ENCODE assay signal across 1 cellular context in the genomic region with DNA sequence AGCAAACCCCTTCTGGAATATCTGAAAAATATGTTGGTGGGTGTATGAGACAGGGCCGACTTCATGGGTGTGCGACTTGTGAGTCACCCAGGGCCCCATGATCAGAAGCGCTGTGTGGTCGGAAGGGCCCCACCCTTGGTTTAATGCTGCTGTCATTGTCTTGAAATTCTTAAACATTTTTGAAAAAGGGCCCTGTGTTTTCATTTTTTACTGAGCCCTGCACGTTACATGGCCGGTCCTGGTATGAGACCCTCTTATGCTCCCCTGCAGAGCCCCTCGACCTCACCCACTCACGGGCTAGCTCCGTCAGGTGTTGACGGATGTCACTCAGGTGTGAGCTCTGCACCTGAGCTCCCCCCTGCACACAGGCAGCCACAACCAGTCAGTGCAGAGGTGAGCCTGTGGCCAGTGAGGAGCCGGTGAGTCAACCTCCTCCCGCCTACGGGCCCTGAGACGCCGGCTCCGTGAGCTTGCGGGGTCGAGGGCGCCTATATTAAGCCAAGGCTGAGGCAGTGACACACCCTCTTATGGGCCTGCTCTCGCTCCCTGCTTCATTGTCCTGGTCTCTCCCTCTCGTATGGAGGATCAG.
TF ChIP-seq lines count a peak whose summit lies in the region.

No MANE protein-coding gene starts in this region.

TF ChIP-seq in HepG2, 621 proteins besides CTCF, POLR2A, EP300 and RAD21:
- no peak for TF ChIP-seq RARA (CRISPR knock-in tag; IDR thresholded peaks at IDR 0.05)
- TF ChIP-seq ZNF572 (CRISPR knock-in tag; IDR thresholded peaks at IDR 0.05), result 0 out of 2 replicates have a peak, but pooled peaks have one; percentile 20
- peak; percentile 48 for TF ChIP-seq ZEB1 (IDR thresholded peaks at IDR 0.05; ENCODE audit: insufficient replicate concordance, low read depth)
- TF ChIP-seq ZNF746 (CRISPR knock-in tag; IDR thresholded peaks at IDR 0.05), result no peak
- TF ChIP-seq ZSCAN29 (CRISPR knock-in tag; conservative IDR thresholded peaks at IDR 0.05), result no peak
- no peak for TF ChIP-seq ZNF607 (CRISPR knock-in tag; IDR thresholded peaks at IDR 0.05; ENCODE audit: borderline replicate concordance)
- TF ChIP-seq ZSCAN25 (CRISPR knock-in tag; IDR thresholded peaks at IDR 0.05), result peak; percentile 90
- peak; percentile 28; the same call in 1 of the 2 replicates for TF ChIP-seq KDM2A (CRISPR knock-in tag; IDR thresholded peaks at IDR 0.05; ENCODE audit: borderline replicate concordance, low read depth)
- TF ChIP-seq ZNF563 (CRISPR knock-in tag; IDR thresholded peaks at IDR 0.05), result peak; percentile 58; the same call in 1 of the 2 replicates
- 0 out of 2 replicates have a peak, but pooled peaks have one; percentile 32 for TF ChIP-seq ZNF501 (CRISPR knock-in tag; IDR thresholded peaks at IDR 0.05)
- no peak for TF ChIP-seq NFYC (CRISPR knock-in tag; IDR thresholded peaks at IDR 0.05)
- TF ChIP-seq FOSL2 (CRISPR knock-in tag; IDR thresholded peaks at IDR 0.05), result 0 out of 2 replicates have a peak, but pooled peaks have one; percentile 45
- TF ChIP-seq, protein P1, sequence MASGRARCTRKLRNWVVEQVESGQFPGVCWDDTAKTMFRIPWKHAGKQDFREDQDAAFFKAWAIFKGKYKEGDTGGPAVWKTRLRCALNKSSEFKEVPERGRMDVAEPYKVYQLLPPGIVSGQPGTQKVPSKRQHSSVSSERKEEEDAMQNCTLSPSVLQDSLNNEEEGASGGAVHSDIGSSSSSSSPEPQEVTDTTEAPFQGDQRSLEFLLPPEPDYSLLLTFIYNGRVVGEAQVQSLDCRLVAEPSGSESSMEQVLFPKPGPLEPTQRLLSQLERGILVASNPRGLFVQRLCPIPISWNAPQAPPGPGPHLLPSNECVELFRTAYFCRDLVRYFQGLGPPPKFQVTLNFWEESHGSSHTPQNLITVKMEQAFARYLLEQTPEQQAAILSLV (CRISPR knock-in tag; IDR thresholded peaks at IDR 0.05; ENCODE audit: borderline replicate concordance), result no peak
- no peak for TF ChIP-seq ZFAT (CRISPR knock-in tag; conservative IDR thresholded peaks at IDR 0.05)
- TF ChIP-seq ZNF687 (CRISPR knock-in tag; IDR thresholded peaks at IDR 0.05), result peak; percentile 47
- TF ChIP-seq CHD4 (IDR thresholded peaks at IDR 0.05; ENCODE audit: borderline replicate concordance, low read length), result no peak
